17 cellular contexts compared by ENCODE assay signal in genomic region chr22:30116362-30117117, GRCh38. TPM values are rescaled to one million over a fixed set of nuclear protein-coding genes. Genes with fewer than 3 reads are reported as not detected.
DNase-seq lines count a peak whose midpoint lies in the region; ATAC-seq and TF ChIP-seq lines count a peak whose summit lies in the region.
"Had no signal": no experiment of that assay in that cellular context is flagged by ENCODE, and none has a peak within 500 bp of the region (broad histone marks: within the 10 kb centered on the region; RNA-seq: fewer than 3 reads in every experiment).

No MANE protein-coding gene starts in this region.

- H3K9me3 ChIP-seq in breast epithelium (no peaks in the 10 kb centered on the region), colonic mucosa (no peaks in the 10 kb centered on the region)
- H3K9me3 ChIP-seq: body of pancreas, gastrocnemius medialis, sigmoid colon had no signal

- no peaks in the 10 kb centered on the region for H3K36me3 ChIP-seq in breast epithelium
- H3K36me3 ChIP-seq in colonic mucosa = no peaks in the 10 kb centered on the region
- H3K36me3 ChIP-seq: gastrocnemius medialis, sigmoid colon had no signal

- peak; percentile 86 for ATAC-seq in stimulated activated naive CD8-positive, alpha-beta T cell treated with anti-CD3 and anti-CD28 coated beads, Interleukin-15, amount 100 ng/mL, for 72 hours
- no peak for ATAC-seq in GM21367 (IDR thresholded peaks at IDR 0.05; ENCODE audit: unreplicated experiment)
- ATAC-seq: body of pancreas, gastrocnemius medialis, GM12878 had no signal

- H3K9me3 Mint-ChIP-seq in MCF 10A (ENCODE audit: unreplicated experiment) = no peaks in the 10 kb centered on the region
- H3K9me3 Mint-ChIP-seq in stimulated activated naive CD8-positive, alpha-beta T cell treated with anti-CD3 and anti-CD28 coated beads, Interleukin-15, amount 100 ng/mL, for 72 hours = no peaks in the 10 kb centered on the region
- H3K9me3 Mint-ChIP-seq: CD4-positive, alpha-beta T cell had no signal

- DNase-seq in MCF 10A (ENCODE audit: unreplicated experiment) (peak; percentile 42), breast epithelium (ENCODE audit: low spot score in 2 of 2) (no peak), RKO (ENCODE audit: low spot score) (peak; percentile 87), fibroblast of the conjunctiva (ENCODE audit: low read depth) (peak; percentile 6), G401 (ENCODE audit: low spot score) (no peak), colonic mucosa (no peak)
- DNase-seq in stimulated activated naive CD8-positive, alpha-beta T cell treated with anti-CD3 and anti-CD28 coated beads, Interleukin-15, amount 100 ng/mL, for 72 hours = no peak
- DNase-seq: body of pancreas; CD4-positive, alpha-beta T cell; gastrocnemius medialis; KG1; NCI-H526; sigmoid colon had no signal

- H3K4me3 ChIP-seq in breast epithelium (no peak overlapping the region), colonic mucosa (no peak overlapping the region)
- H3K4me3 ChIP-seq: body of pancreas, gastrocnemius medialis, GM12878, sigmoid colon had no signal

- H3K27ac Mint-ChIP-seq in MCF 10A (ENCODE audit: low read depth, unreplicated experiment) = no peak overlapping the region
- no peak overlapping the region for H3K27ac Mint-ChIP-seq in stimulated activated naive CD8-positive, alpha-beta T cell treated with anti-CD3 and anti-CD28 coated beads, Interleukin-15, amount 100 ng/mL, for 72 hours
- H3K27ac Mint-ChIP-seq: CD4-positive, alpha-beta T cell had no signal

- no peaks in the 10 kb centered on the region for H3K27me3 Mint-ChIP-seq in MCF 10A (ENCODE audit: insufficient read depth, unreplicated experiment)
- no peaks in the 10 kb centered on the region for H3K27me3 Mint-ChIP-seq in stimulated activated naive CD8-positive, alpha-beta T cell treated with anti-CD3 and anti-CD28 coated beads, Interleukin-15, amount 100 ng/mL, for 72 hours
- H3K27me3 Mint-ChIP-seq: CD4-positive, alpha-beta T cell had no signal

- intact Hi-C loops in MCF 10A (cut with micrococcal nuclease) (loop anchor here (5.0 kb wide), 1 partner anchor 81 kb away; no protein-coding TSS in a partner anchor), breast epithelium (cut with DNase I; ENCODE audit: low total_unique reads) (no loop called here), colonic mucosa (cut with DNase I) (no loop called here)

- no peak overlapping the region for H3K27ac ChIP-seq in breast epithelium
- no peak overlapping the region for H3K27ac ChIP-seq in colonic mucosa
- H3K27ac ChIP-seq: body of pancreas, gastrocnemius medialis, sigmoid colon had no signal

- TF ChIP-seq CTCF in MCF 10A (IDR thresholded peaks at IDR 0.05; ENCODE audit: unreplicated experiment) = no peak
- no peak for TF ChIP-seq CTCF in breast epithelium (IDR thresholded peaks at IDR 0.05)
- TF ChIP-seq CTCF in colonic mucosa (IDR thresholded peaks at IDR 0.05) = no peak

- POLR2A ChIA-PET in MCF 10A (lab: Yijun Ruan, JAX) = interaction anchor here (0.8 to 1.4 kb wide), 2 partner anchors 80 to 134 kb away, joined by 3 to 4 read pairs; no protein-coding TSS in a partner anchor

- no peak for TF ChIP-seq POLR2A in breast epithelium (IDR thresholded peaks at IDR 0.05)

- no peaks in the 10 kb centered on the region for H3K36me3 Mint-ChIP-seq in MCF 10A (ENCODE audit: insufficient read depth, unreplicated experiment)

- H3K4me1 ChIP-seq in breast epithelium = no peaks in the 10 kb centered on the region
- no peaks in the 10 kb centered on the region for H3K4me1 ChIP-seq in colonic mucosa
- H3K4me1 ChIP-seq: body of pancreas, gastrocnemius medialis, sigmoid colon had no signal

- BruUV-seq in MCF 10A (replicated peaks; lab: Mats Ljungman, UMichigan) = no TSS peak

- H3K27me3 ChIP-seq in breast epithelium (no peaks in the 10 kb centered on the region), colonic mucosa (no peaks in the 10 kb centered on the region)
- H3K27me3 ChIP-seq: body of pancreas, gastrocnemius medialis, sigmoid colon had no signal

- CTCF ChIA-PET in MCF 10A (lab: Yijun Ruan, JAX) = interaction anchor here (0.6 to 0.9 kb wide), 5 partner anchors 25 to 239 kb away, joined by 3 to 7 read pairs (median 3); no protein-coding TSS in a partner anchor

- in situ Hi-C loops in G401 (cut with HindIII; ENCODE audit: low sequenced_read_pairs) = no loop called here

- no peak overlapping the region for H3K4me3 Mint-ChIP-seq in MCF 10A (ENCODE audit: unreplicated experiment)
- no peak overlapping the region for H3K4me3 Mint-ChIP-seq in stimulated activated naive CD8-positive, alpha-beta T cell treated with anti-CD3 and anti-CD28 coated beads, Interleukin-15, amount 100 ng/mL, for 72 hours
- H3K4me3 Mint-ChIP-seq: CD4-positive, alpha-beta T cell had no signal

- peaks cover 9% of the 10 kb centered on the region for H3K4me1 Mint-ChIP-seq in MCF 10A (ENCODE audit: insufficient read depth, unreplicated experiment)
- H3K4me1 Mint-ChIP-seq in stimulated activated naive CD8-positive, alpha-beta T cell treated with anti-CD3 and anti-CD28 coated beads, Interleukin-15, amount 100 ng/mL, for 72 hours = peaks cover 31% of the 10 kb centered on the region

- no peak overlapping the region for H3K9ac ChIP-seq in colonic mucosa (ENCODE audit: low read depth in 2 of 2, low read length in 2 of 2)

RNA-seq across cellular contexts. Expression of gene HORMAD2, which starts 36.3 kb away (rescaled TPM):
- not detected in 2 replicates for total RNA-seq in MCF 10A (2022)
- not detected for total RNA-seq in breast epithelium
- total RNA-seq in G401 (2014; rRNA removed; shearing (Covaris generic)) = 9.0 TPM in 1 of 2 replicates, not detected in the other
- not detected for total RNA-seq in colonic mucosa
- total RNA-seq: body of pancreas; CD4-positive, alpha-beta T cell; gastrocnemius medialis; GM12878; lung microvascular endothelial cell; sigmoid colon; T-helper 1 cell treated with Interleukin-12 subunit alpha and Interleukin-12 subunit beta and Interleukin-4 antibody, amounts not matched to agents 30 ng/mL and 1 ng/mL, for 36 hours had no signal

Comparison
In these comparisons a context has a peak if more than half of its experiments do, and no peak if none do; other contexts are left out.
1. DNase-seq: peak in MCF 10A (single experiment), RKO (single experiment) and fibroblast of the conjunctiva (single experiment); none in breast epithelium (0 of 2), stimulated activated naive CD8-positive, alpha-beta T cell treated with anti-CD3 and anti-CD28 coated beads, Interleukin-15, amount 100 ng/mL, for 72 hours (0 of 2), G401 (single experiment) and colonic mucosa (single experiment).